Comparison of ENCODE assay signal across 27 cellular contexts in the genomic region with DNA sequence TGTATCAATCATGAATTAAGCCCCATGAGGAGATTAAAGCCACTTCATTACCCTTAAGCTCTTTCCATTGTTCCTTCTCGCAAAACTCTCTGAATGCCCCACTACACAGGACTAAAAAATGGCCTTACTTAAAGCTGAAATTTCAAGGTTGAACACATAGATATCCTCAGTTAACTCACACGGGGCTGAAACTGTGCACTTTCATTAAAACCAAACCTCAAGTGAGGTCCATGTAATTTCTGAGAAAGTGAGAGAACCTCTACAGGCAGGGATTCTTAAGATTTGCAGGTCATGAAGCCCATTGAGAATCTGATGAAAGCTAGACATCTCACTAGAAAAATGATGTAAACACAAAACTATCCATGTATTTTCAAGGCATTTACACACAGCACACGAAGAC. TPM values are rescaled to one million over a fixed set of nuclear protein-coding genes. Genes with fewer than 3 reads are reported as not detected.
"Had no signal": no experiment of that assay in that cellular context is flagged by ENCODE, and none has a peak within 500 bp of the region (broad histone marks: within the 10 kb centered on the region; RNA-seq: fewer than 3 reads in every experiment).

No MANE protein-coding gene starts in this region.

- FAIRE-seq: bronchial epithelial cell, kidney, pancreas, urothelium cell line had no signal

- H3K4me3 ChIP-seq: coronary artery, pancreas, psoas muscle, smooth muscle cell, testis, transverse colon had no signal

- H3K27ac Mint-ChIP-seq: activated B cell treated with CpG ODN at 0.5 μM for 24 hours; activated CD8-positive, alpha-beta T cell treated with anti-CD3 and anti-CD28 coated beads, Interleukin-2, amount 10 ng/mL, durations not matched to agents 7 days and 5 days; activated naive CD4-positive, alpha-beta T cell treated with anti-CD3 and anti-CD28 coated beads for 36 hours; activated naive CD8-positive, alpha-beta T cell treated with anti-CD3 and anti-CD28 coated beads, Interleukin-2, amount 10 ng/mL, durations not matched to agents 7 days and 5 days; effector memory CD8-positive, alpha-beta T cell; stimulated activated memory B cell treated with anti-CD40 and anti-IgM and Interleukin-4, amounts not matched to agents 10 μg/mL and 1 μg/mL and 100 μg/mL, for 72 hours; T-helper 2 cell treated with Interferon-gamma antibody and Interleukin-4, amounts not matched to agents 5 μg/mL and 100 μg/mL, for 36 hours had no signal

- H3K9me3 ChIP-seq: pancreas, psoas muscle, testis, transverse colon had no signal

- ATAC-seq: activated CD8-positive, alpha-beta T cell treated with anti-CD3 and anti-CD28 coated beads, Interleukin-2, amount 10 ng/mL, durations not matched to agents 7 days and 5 days; effector memory CD8-positive, alpha-beta T cell; pancreas; stimulated activated memory B cell treated with anti-CD40 and anti-IgM and Interleukin-4, amounts not matched to agents 10 μg/mL and 1 μg/mL and 100 μg/mL, for 72 hours had no signal

- H3K4me2 ChIP-seq: smooth muscle cell had no signal

- H3K4me1 Mint-ChIP-seq: activated B cell treated with CpG ODN at 0.5 μM for 24 hours had no signal

- H3K27me3 ChIP-seq: pancreas, testis, transverse colon had no signal

- H3K27me3 Mint-ChIP-seq: activated B cell treated with CpG ODN at 0.5 μM for 24 hours; activated naive CD8-positive, alpha-beta T cell treated with anti-CD3 and anti-CD28 coated beads, Interleukin-2, amount 10 ng/mL, durations not matched to agents 7 days and 5 days; effector memory CD8-positive, alpha-beta T cell; stimulated activated memory B cell treated with anti-CD40 and anti-IgM and Interleukin-4, amounts not matched to agents 10 μg/mL and 1 μg/mL and 100 μg/mL, for 72 hours had no signal

- H3K4me1 ChIP-seq: pancreas, psoas muscle, transverse colon had no signal

- DNase-seq: activated B cell treated with CpG ODN at 0.5 μM for 24 hours; activated CD8-positive, alpha-beta T cell treated with anti-CD3 and anti-CD28 coated beads, Interleukin-2, amount 10 ng/mL, durations not matched to agents 7 days and 5 days; activated effector memory CD4-positive, alpha-beta T cell treated with Interleukin-2 at 50 U/mL for 16 hours; activated naive CD4-positive, alpha-beta T cell treated with anti-CD3 and anti-CD28 coated beads for 36 hours; activated naive CD8-positive, alpha-beta T cell treated with anti-CD3 and anti-CD28 coated beads, Interleukin-2, amount 10 ng/mL, durations not matched to agents 7 days and 5 days; effector memory CD8-positive, alpha-beta T cell; immature natural killer cell; kidney; pancreas; psoas muscle; stimulated activated CD4-positive, alpha-beta T cell treated with anti-CD3 and anti-CD28 coated beads, Interleukin-1b, Interleukin-23, amount 100 ng/mL, for 48 hours; stimulated activated CD4-positive, alpha-beta T cell treated with anti-CD3 and anti-CD28 coated beads, Interleukin-4, amount 100 ng/mL, for 4 hours; stimulated activated CD8-positive, alpha-beta memory T cell treated with anti-CD3 and anti-CD28 coated beads, Interleukin-4, amount 100 ng/mL, for 48 hours; T-helper 1 cell; testis; transverse colon had no signal

- H3K9me3 Mint-ChIP-seq: activated B cell treated with CpG ODN at 0.5 μM for 24 hours; activated naive CD4-positive, alpha-beta T cell treated with anti-CD3 and anti-CD28 coated beads for 36 hours; activated naive CD8-positive, alpha-beta T cell treated with anti-CD3 and anti-CD28 coated beads, Interleukin-2, amount 10 ng/mL, durations not matched to agents 7 days and 5 days; effector memory CD8-positive, alpha-beta T cell; immature natural killer cell; stimulated activated memory B cell treated with anti-CD40 and anti-IgM and Interleukin-4, amounts not matched to agents 10 μg/mL and 1 μg/mL and 100 μg/mL, for 72 hours; T-helper 2 cell treated with Interferon-gamma antibody and Interleukin-4, amounts not matched to agents 5 μg/mL and 100 μg/mL, for 36 hours had no signal

- H3K27ac ChIP-seq: pancreas, testis, transverse colon had no signal

- H3K4me3 Mint-ChIP-seq: activated B cell treated with CpG ODN at 0.5 μM for 24 hours; activated CD8-positive, alpha-beta T cell treated with anti-CD3 and anti-CD28 coated beads, Interleukin-2, amount 10 ng/mL, durations not matched to agents 7 days and 5 days; activated naive CD4-positive, alpha-beta T cell treated with anti-CD3 and anti-CD28 coated beads for 36 hours; activated naive CD8-positive, alpha-beta T cell treated with anti-CD3 and anti-CD28 coated beads, Interleukin-2, amount 10 ng/mL, durations not matched to agents 7 days and 5 days; effector memory CD8-positive, alpha-beta T cell; immature natural killer cell; stimulated activated memory B cell treated with anti-CD40 and anti-IgM and Interleukin-4, amounts not matched to agents 10 μg/mL and 1 μg/mL and 100 μg/mL, for 72 hours; T-helper 2 cell treated with Interferon-gamma antibody and Interleukin-4, amounts not matched to agents 5 μg/mL and 100 μg/mL, for 36 hours had no signal

RNA-seq across cellular contexts. Expression of gene WEE2, which starts 22.1 kb away (rescaled TPM):
- total RNA-seq: activated B cell treated with CpG ODN at 0.5 μM for 24 hours; activated CD8-positive, alpha-beta T cell treated with anti-CD3 and anti-CD28 coated beads, Interleukin-2, amount 10 ng/mL, durations not matched to agents 7 days and 5 days; activated naive CD4-positive, alpha-beta T cell treated with anti-CD3 and anti-CD28 coated beads for 36 hours; activated naive CD8-positive, alpha-beta T cell treated with anti-CD3 and anti-CD28 coated beads, Interleukin-2, amount 10 ng/mL, durations not matched to agents 7 days and 5 days; bronchial epithelial cell; endothelial cell of umbilical vein; fibroblast of lung; fibroblast of villous mesenchyme; mucosa of gallbladder; psoas muscle; smooth muscle cell; transverse colon had no signal
- polyA plus RNA-seq: endothelial cell of umbilical vein, esophagus, fibroblast of lung, immature natural killer cell, psoas muscle, smooth muscle cell had no signal
